Comparison of ENCODE assay signal across 1 cellular context in genomic region chr3:23940775-23941174, GRCh38.
A peak's percentile ranks its signal among the peaks of the same experiment; 100 is the strongest.
TF ChIP-seq lines count a peak whose summit lies in the region.

No MANE protein-coding gene starts in this region.

TF ChIP-seq in K562, 482 proteins besides CTCF, POLR2A, EP300 and RAD21 (continued from another document and continues in another):
- TF ChIP-seq DACH1 (IDR thresholded peaks at IDR 0.05; ENCODE audit: partially characterized antibody) = no peak
- TF ChIP-seq ATF2 (CRISPR knock-in tag; IDR thresholded peaks at IDR 0.05) = no peak
- TF ChIP-seq PKNOX1 (IDR thresholded peaks at IDR 0.05) = peak; percentile 84
- no peak for TF ChIP-seq TARDBP (IDR thresholded peaks at IDR 0.05)
- TF ChIP-seq RBM34 (IDR thresholded peaks at IDR 0.05; ENCODE audit: borderline replicate concordance, insufficient read depth, low read length) = no peak
- no peak for TF ChIP-seq PBX2 (CRISPR knock-in tag; IDR thresholded peaks at IDR 0.05; ENCODE audit: low read depth)
- peak; percentile 80 for TF ChIP-seq PBX2 (tag; conservative IDR thresholded peaks at IDR 0.05; ENCODE audit: low read depth)
- no peak for TF ChIP-seq ATF6 (CRISPR knock-in tag; IDR thresholded peaks at IDR 0.05)
- no peak for TF ChIP-seq RBM15 (IDR thresholded peaks at IDR 0.05; ENCODE audit: insufficient read depth, low read length)
- no peak for TF ChIP-seq SLC30A9 (CRISPR knock-in tag; IDR thresholded peaks at IDR 0.05)
- TF ChIP-seq ZFX (CRISPR knock-in tag; IDR thresholded peaks at IDR 0.05) = no peak
- TF ChIP-seq E2F6 (IDR thresholded peaks at IDR 0.05; ENCODE audit: borderline replicate concordance in 1 of 2, extremely low read depth in 1 of 2, insufficient read depth in 1 of 2, insufficient read length in 1 of 2, low read depth in 1 of 2, low read length in 1 of 2, poor library complexity in 1 of 2, severe bottlenecking in 1 of 2) = no peak
- no peak for TF ChIP-seq BMI1 (IDR thresholded peaks at IDR 0.05; ENCODE audit: low read length)
- no peak for TF ChIP-seq NR2C2 (CRISPR knock-in tag; IDR thresholded peaks at IDR 0.05)
- no peak for TF ChIP-seq NR2C2 (tag; IDR thresholded peaks at IDR 0.05)
- TF ChIP-seq ZNF41 (CRISPR knock-in tag; conservative IDR thresholded peaks at IDR 0.05) = no peak
- peak; percentile 29; the same call in 1 of the 2 replicates for TF ChIP-seq ZEB2 (IDR thresholded peaks at IDR 0.05)
- TF ChIP-seq ZNF592 (IDR thresholded peaks at IDR 0.05) = peak; percentile 80
- no peak for TF ChIP-seq U2AF2 (optimal IDR thresholded peaks at IDR 0.05; ENCODE audit: low read depth, low read length)
- no peak for TF ChIP-seq KLF10 (CRISPR knock-in tag; IDR thresholded peaks at IDR 0.05)
- TF ChIP-seq HDGF (IDR thresholded peaks at IDR 0.05) = no peak
- no peak for TF ChIP-seq SMARCA5 (IDR thresholded peaks at IDR 0.05)
- TF ChIP-seq BCL6 (CRISPR knock-in tag; IDR thresholded peaks at IDR 0.05) = no peak
- no peak for TF ChIP-seq CTBP1 (IDR thresholded peaks at IDR 0.05; ENCODE audit: borderline replicate concordance)
- TF ChIP-seq ERF (CRISPR knock-in tag; IDR thresholded peaks at IDR 0.05) = no peak
- TF ChIP-seq E2F8 (IDR thresholded peaks at IDR 0.05; ENCODE audit: low read depth, partially characterized antibody) = no peak
- TF ChIP-seq NFXL1 (CRISPR knock-in tag; IDR thresholded peaks at IDR 0.05) = no peak
- TF ChIP-seq FOXA1 (IDR thresholded peaks at IDR 0.05; ENCODE audit: borderline replicate concordance) = no peak
- no peak for TF ChIP-seq ZBTB2 (IDR thresholded peaks at IDR 0.05)
- peak; percentile 90 for TF ChIP-seq MAFK (IDR thresholded peaks at IDR 0.05; ENCODE audit: low read length)
- TF ChIP-seq ZNF639 (CRISPR knock-in tag; conservative IDR thresholded peaks at IDR 0.05 in 1 of 2, IDR thresholded peaks at IDR 0.05 in 1 of 2) = no peak
- TF ChIP-seq CBX1 (IDR thresholded peaks at IDR 0.05; ENCODE audit: low read depth) = no peak
- TF ChIP-seq E4F1 (CRISPR knock-in tag; IDR thresholded peaks at IDR 0.05; ENCODE audit: borderline replicate concordance) = no peak
- no peak for TF ChIP-seq BRD4 (IDR thresholded peaks at IDR 0.05)
- no peak for TF ChIP-seq ZNF133 (CRISPR knock-in tag; IDR thresholded peaks at IDR 0.05)
- TF ChIP-seq NFE2L1 (tag; IDR thresholded peaks at IDR 0.05; ENCODE audit: borderline replicate concordance, low read depth) = peak; percentile 51; the same call in 1 of the 2 replicates
- TF ChIP-seq HMBOX1 (IDR thresholded peaks at IDR 0.05) = no peak
- no peak for TF ChIP-seq MTA3 (IDR thresholded peaks at IDR 0.05; ENCODE audit: borderline replicate concordance)
- no peak for TF ChIP-seq CGGBP1 (CRISPR knock-in tag; IDR thresholded peaks at IDR 0.05)
